ENCODE assay signal across 1 cellular context in the genomic region with DNA sequence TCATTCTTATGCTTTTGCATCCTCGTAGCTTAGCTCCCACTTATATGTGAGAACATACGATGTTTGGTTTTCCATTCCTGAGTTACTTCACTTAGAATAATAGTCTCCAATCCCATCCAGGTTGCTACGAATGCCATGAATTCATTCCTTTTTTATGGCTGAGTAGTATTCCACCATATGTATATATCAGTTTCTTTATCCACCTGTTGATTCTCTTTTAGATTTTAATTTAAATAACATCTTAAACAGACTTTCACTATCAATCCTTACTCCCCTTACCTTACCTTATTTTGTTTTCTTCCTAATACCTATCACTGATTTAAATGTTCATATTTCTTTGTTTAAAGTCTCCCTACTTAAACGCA.
TF ChIP-seq lines count a peak whose summit lies in the region.

No MANE protein-coding gene starts in this region.

TF ChIP-seq in H1, 55 proteins besides CTCF, POLR2A, EP300 and RAD21:
- TF ChIP-seq HDAC6 (IDR thresholded peaks at IDR 0.05; ENCODE audit: low read depth, low read length) (no peak), BRCA1 (IDR thresholded peaks at IDR 0.05; ENCODE audit: low read depth, low read length) (no peak), CEBPB (IDR thresholded peaks at IDR 0.05; ENCODE audit: low read depth, low read length) (no peak), POLR2AphosphoS5 (IDR thresholded peaks at IDR 0.05; ENCODE audit: low read depth, low read length) (no peak)
- TF ChIP-seq, protein P1, sequence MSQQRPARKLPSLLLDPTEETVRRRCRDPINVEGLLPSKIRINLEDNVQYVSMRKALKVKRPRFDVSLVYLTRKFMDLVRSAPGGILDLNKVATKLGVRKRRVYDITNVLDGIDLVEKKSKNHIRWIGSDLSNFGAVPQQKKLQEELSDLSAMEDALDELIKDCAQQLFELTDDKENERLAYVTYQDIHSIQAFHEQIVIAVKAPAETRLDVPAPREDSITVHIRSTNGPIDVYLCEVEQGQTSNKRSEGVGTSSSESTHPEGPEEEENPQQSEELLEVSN (IDR thresholded peaks at IDR 0.05) = no peak
